In genomic region chr12:127230843-127231260, GRCh38 we compare ENCODE assay signal across 1 cellular context.
TF ChIP-seq lines count a peak whose summit lies in the region.

No MANE protein-coding gene starts in this region.

TF ChIP-seq in WTC11, 78 proteins besides CTCF, POLR2A, EP300 and RAD21 (continued from another document):
- no peak for TF ChIP-seq ATF6 (CRISPR knock-in tag; IDR thresholded peaks at IDR 0.05)
- no peak for TF ChIP-seq ZSCAN18 (CRISPR knock-in tag; IDR thresholded peaks at IDR 0.05)
- no peak for TF ChIP-seq ZBTB21 (CRISPR knock-in tag; IDR thresholded peaks at IDR 0.05; ENCODE audit: borderline replicate concordance)
- TF ChIP-seq FOXJ3 (CRISPR knock-in tag; IDR thresholded peaks at IDR 0.05; ENCODE audit: borderline replicate concordance), result no peak
- TF ChIP-seq FOXK1 (CRISPR knock-in tag; IDR thresholded peaks at IDR 0.05), result no peak
- TF ChIP-seq, protein P1, sequence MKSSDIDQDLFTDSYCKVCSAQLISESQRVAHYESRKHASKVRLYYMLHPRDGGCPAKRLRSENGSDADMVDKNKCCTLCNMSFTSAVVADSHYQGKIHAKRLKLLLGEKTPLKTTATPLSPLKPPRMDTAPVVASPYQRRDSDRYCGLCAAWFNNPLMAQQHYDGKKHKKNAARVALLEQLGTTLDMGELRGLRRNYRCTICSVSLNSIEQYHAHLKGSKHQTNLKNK (CRISPR knock-in tag; IDR thresholded peaks at IDR 0.05), result no peak
- no peak for TF ChIP-seq ZNF281 (CRISPR knock-in tag; IDR thresholded peaks at IDR 0.05)
- TF ChIP-seq E2F5 (CRISPR knock-in tag; IDR thresholded peaks at IDR 0.05), result no peak
